ENCODE assay signal across 1 cellular context in the genomic region with DNA sequence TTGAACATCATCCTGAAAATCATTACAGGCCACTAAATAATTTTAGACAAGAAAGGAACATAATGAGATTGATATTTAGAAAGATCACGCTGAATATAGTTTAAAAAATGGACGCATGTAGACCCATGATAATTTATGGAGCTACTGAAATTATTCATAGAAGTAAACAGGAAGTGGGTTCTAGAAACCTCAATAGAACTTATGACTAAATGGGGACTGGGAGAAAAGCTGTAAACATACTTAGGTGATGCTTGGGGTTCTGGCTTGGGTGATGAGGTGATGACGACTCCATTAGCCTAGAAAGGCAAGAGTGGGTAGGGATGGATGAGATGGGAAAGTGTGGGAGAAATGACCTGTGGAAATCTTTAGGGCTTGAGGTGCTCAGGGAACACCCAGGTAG.
TF ChIP-seq lines count a peak whose summit lies in the region.

No MANE protein-coding gene starts in this region.

TF ChIP-seq in GM12878, 131 proteins besides CTCF, POLR2A, EP300 and RAD21 (continued from another document):
- TF ChIP-seq, protein P1, sequence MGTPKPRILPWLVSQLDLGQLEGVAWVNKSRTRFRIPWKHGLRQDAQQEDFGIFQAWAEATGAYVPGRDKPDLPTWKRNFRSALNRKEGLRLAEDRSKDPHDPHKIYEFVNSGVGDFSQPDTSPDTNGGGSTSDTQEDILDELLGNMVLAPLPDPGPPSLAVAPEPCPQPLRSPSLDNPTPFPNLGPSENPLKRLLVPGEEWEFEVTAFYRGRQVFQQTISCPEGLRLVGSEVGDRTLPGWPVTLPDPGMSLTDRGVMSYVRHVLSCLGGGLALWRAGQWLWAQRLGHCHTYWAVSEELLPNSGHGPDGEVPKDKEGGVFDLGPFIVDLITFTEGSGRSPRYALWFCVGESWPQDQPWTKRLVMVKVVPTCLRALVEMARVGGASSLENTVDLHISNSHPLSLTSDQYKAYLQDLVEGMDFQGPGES (IDR thresholded peaks at IDR 0.05): no peak
